Comparison of ENCODE assay signal across 28 cellular contexts in the genomic region with DNA sequence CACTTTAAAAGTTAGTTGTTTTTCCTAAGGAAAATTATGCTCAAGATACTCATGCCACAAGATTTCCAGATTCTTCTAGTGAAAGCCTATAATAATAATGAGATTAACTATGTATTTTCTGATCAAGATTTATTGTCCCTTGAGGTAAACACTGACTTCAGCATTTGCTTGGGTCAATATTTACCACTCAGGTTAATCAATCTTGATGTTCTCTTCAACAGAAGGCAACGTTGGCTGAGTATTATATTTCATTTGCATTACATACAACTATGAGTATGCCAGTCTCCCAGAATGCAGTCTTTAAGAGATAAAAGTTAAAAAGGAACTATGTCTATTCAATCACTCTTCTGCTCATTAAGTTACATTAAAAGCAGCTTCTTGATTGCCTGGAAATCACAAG.
"Had no signal": no experiment of that assay in that cellular context is flagged by ENCODE, and none has a peak within 500 bp of the region (broad histone marks: within the 10 kb centered on the region; RNA-seq: fewer than 3 reads in every experiment).

No MANE protein-coding gene starts in this region.

- DNase-seq: activated CD4-positive, alpha-beta memory T cell treated with anti-CD3 and anti-CD28 coated beads, Interleukin-2, amount 10 ng/mL, durations not matched to agents 7 days and 5 days; activated CD4-positive, alpha-beta T cell treated with anti-CD3 and anti-CD28 coated beads, Interleukin-2, amount 10 ng/mL, durations not matched to agents 7 days and 5 days; activated CD4-positive, CD25-positive, alpha-beta regulatory T cell; activated gamma-delta T cell treated with Interleukin-2 at 50 U/mL for 16 hours; activated naive CD4-positive, alpha-beta T cell treated with anti-CD3 and anti-CD28 coated beads, Interleukin-2, amount 10 ng/mL, durations not matched to agents 7 days and 5 days; activated naive CD8-positive, alpha-beta T cell treated with anti-CD3 and anti-CD28 coated beads, Interleukin-2, amount 10 ng/mL, durations not matched to agents 7 days and 5 days; activated T-cell treated with anti-CD3 and anti-CD28 coated beads for 4 hours; activated T-cell treated with anti-CD3 and anti-CD28 coated beads, Interleukin-2, amount 50 U/mL, for 48 hours; adrenal gland; anterior cingulate cortex; caudate nucleus; KBM-7; MG63; MV-4-11; NCI-H1092 treated with DMSO at 0.1 percent for 48 hours; NCI-H1417 treated with DMSO at 0.1 percent for 48 hours; NCI-H1694; NCI-H2029; NCI-H2107; NCI-H2171 treated with DMSO at 0.1 percent for 48 hours; NCI-H226; NCI-H748 treated with DMSO at 0.1 percent for 48 hours; SIG-M5; T-helper 17 cell; T-helper 9 cell had no signal

- H3K9me3 ChIP-seq: adrenal gland, breast epithelium, MG63 had no signal

- H3K27me3 ChIP-seq: adrenal gland, breast epithelium, MG63 had no signal

- H3K27me3 Mint-ChIP-seq: activated CD4-positive, alpha-beta memory T cell treated with anti-CD3 and anti-CD28 coated beads, Interleukin-2, amount 10 ng/mL, durations not matched to agents 7 days and 5 days; activated CD4-positive, alpha-beta T cell treated with anti-CD3 and anti-CD28 coated beads, Interleukin-2, amount 10 ng/mL, durations not matched to agents 7 days and 5 days; activated naive CD4-positive, alpha-beta T cell treated with anti-CD3 and anti-CD28 coated beads, Interleukin-2, amount 10 ng/mL, durations not matched to agents 7 days and 5 days; activated naive CD8-positive, alpha-beta T cell treated with anti-CD3 and anti-CD28 coated beads, Interleukin-2, amount 10 ng/mL, durations not matched to agents 7 days and 5 days; T-helper 17 cell had no signal

- FAIRE-seq: TTC549 had no signal

- H3K9me3 Mint-ChIP-seq: activated CD4-positive, alpha-beta memory T cell treated with anti-CD3 and anti-CD28 coated beads, Interleukin-2, amount 10 ng/mL, durations not matched to agents 7 days and 5 days; activated CD4-positive, alpha-beta T cell treated with anti-CD3 and anti-CD28 coated beads, Interleukin-2, amount 10 ng/mL, durations not matched to agents 7 days and 5 days; activated naive CD4-positive, alpha-beta T cell treated with anti-CD3 and anti-CD28 coated beads, Interleukin-2, amount 10 ng/mL, durations not matched to agents 7 days and 5 days; activated naive CD8-positive, alpha-beta T cell treated with anti-CD3 and anti-CD28 coated beads, Interleukin-2, amount 10 ng/mL, durations not matched to agents 7 days and 5 days; activated T-helper 2 cell treated with anti-CD3 and anti-CD28 coated beads, Interferon-gamma antibody, Interleukin-2, Interleukin-4, amounts not matched to agents 10 μg/mL and 5 μg/mL and 100 μg/mL, durations not matched to agents 14 hours and 24 hours and 36 hours had no signal

- H3K4me3 ChIP-seq: adrenal gland, breast epithelium, MG63 had no signal

- ATAC-seq: T-helper 17 cell had no signal

- H3K4me3 Mint-ChIP-seq: activated CD4-positive, alpha-beta memory T cell treated with anti-CD3 and anti-CD28 coated beads, Interleukin-2, amount 10 ng/mL, durations not matched to agents 7 days and 5 days; activated CD4-positive, alpha-beta T cell treated with anti-CD3 and anti-CD28 coated beads, Interleukin-2, amount 10 ng/mL, durations not matched to agents 7 days and 5 days; activated naive CD4-positive, alpha-beta T cell treated with anti-CD3 and anti-CD28 coated beads, Interleukin-2, amount 10 ng/mL, durations not matched to agents 7 days and 5 days; activated naive CD8-positive, alpha-beta T cell treated with anti-CD3 and anti-CD28 coated beads, Interleukin-2, amount 10 ng/mL, durations not matched to agents 7 days and 5 days; T-helper 17 cell had no signal

- H3K27ac ChIP-seq: adrenal gland, breast epithelium had no signal

- H3K27ac Mint-ChIP-seq: activated CD4-positive, alpha-beta memory T cell treated with anti-CD3 and anti-CD28 coated beads, Interleukin-2, amount 10 ng/mL, durations not matched to agents 7 days and 5 days; activated CD4-positive, alpha-beta T cell treated with anti-CD3 and anti-CD28 coated beads, Interleukin-2, amount 10 ng/mL, durations not matched to agents 7 days and 5 days; activated naive CD4-positive, alpha-beta T cell treated with anti-CD3 and anti-CD28 coated beads, Interleukin-2, amount 10 ng/mL, durations not matched to agents 7 days and 5 days; activated naive CD8-positive, alpha-beta T cell treated with anti-CD3 and anti-CD28 coated beads, Interleukin-2, amount 10 ng/mL, durations not matched to agents 7 days and 5 days; activated T-helper 2 cell treated with anti-CD3 and anti-CD28 coated beads, Interferon-gamma antibody, Interleukin-2, Interleukin-4, amounts not matched to agents 10 μg/mL and 5 μg/mL and 100 μg/mL, durations not matched to agents 14 hours and 24 hours and 36 hours; T-helper 17 cell had no signal

- H3K36me3 ChIP-seq: adrenal gland, breast epithelium, MG63 had no signal

- H3K4me1 Mint-ChIP-seq: activated CD4-positive, alpha-beta memory T cell treated with anti-CD3 and anti-CD28 coated beads, Interleukin-2, amount 10 ng/mL, durations not matched to agents 7 days and 5 days; activated CD4-positive, alpha-beta T cell treated with anti-CD3 and anti-CD28 coated beads, Interleukin-2, amount 10 ng/mL, durations not matched to agents 7 days and 5 days; activated naive CD4-positive, alpha-beta T cell treated with anti-CD3 and anti-CD28 coated beads, Interleukin-2, amount 10 ng/mL, durations not matched to agents 7 days and 5 days; activated naive CD8-positive, alpha-beta T cell treated with anti-CD3 and anti-CD28 coated beads, Interleukin-2, amount 10 ng/mL, durations not matched to agents 7 days and 5 days; T-helper 17 cell had no signal

- H3K4me1 ChIP-seq: adrenal gland, breast epithelium had no signal
